In the genomic region with DNA sequence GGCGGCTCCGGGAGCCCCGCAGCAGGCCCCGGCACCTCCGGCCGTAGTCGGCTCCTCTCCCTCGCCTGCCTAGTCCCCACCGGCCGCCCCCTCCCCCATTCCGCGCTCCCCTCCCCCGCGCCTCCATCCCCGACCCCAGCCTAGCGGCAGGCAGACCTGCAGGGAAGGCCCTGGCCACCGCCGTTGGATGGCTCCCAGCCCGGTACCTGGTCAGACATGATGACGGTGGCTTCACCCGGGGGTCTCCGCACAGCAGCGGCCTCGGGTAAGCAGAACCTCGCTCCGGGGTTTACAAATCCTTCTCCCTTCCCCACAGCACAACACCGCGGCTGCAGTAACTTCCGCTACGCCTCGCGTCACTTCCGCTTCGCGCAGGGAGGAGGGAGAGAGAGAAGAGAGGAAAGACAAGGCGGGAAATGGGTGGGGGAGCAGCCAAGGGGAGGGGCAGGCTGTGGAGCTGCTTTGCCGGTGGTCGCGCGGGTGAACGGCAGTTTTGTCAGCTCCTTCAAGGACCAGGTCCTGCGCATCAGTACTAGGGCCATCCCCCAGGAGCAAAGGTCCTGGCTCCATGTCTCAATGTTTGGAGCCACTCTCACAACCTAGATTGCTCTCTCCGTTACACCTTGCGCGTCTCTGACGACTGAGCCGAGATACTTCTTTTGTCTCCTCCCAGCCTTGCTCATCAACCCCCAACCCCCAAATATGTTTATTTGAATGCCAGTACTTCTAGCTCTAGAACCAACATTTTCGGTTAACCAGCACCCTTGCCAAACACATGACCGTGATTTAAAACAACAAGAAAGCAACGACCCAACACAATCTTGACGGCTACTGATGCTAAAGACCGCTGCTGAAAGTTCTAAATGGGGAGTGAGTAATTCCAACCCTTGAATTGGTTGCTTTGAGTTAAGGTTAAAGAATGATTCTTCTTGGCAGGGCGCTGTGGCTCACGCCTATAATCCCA, we compare ENCODE assay signal across 8 cellular contexts. TPM values are rescaled to one million over a fixed set of nuclear protein-coding genes. Genes with fewer than 3 reads are reported as not detected.
DNase-seq lines count a peak whose midpoint lies in the region; ATAC-seq, FAIRE-seq and TF ChIP-seq lines count a peak whose summit lies in the region.

TSS of gene SUMO1 (minus strand) at position 364 of the 964 bp plus-strand sequence. CDS start at position 218, 146 bp downstream.

- H3K27ac ChIP-seq in ascending aorta: peak within 1 kb of the TSS; percentile 88
- peak within 1 kb of the TSS; percentile 95 for H3K27ac ChIP-seq in right cardiac atrium (ENCODE audit: low read length)

- H3K9me3 Mint-ChIP-seq in T-helper 2 cell treated with Interferon-gamma antibody and Interleukin-4, amounts not matched to agents 5 μg/mL and 100 μg/mL, for 36 hours: no peaks in the 10 kb centered on the region

- peak in 1 of 3 experiments; percentile 15 for TF ChIP-seq CTCF in ascending aorta (IDR thresholded peaks at IDR 0.05)

- peaks cover 19% of the 10 kb centered on the region for H3K4me1 Mint-ChIP-seq in T-helper 2 cell treated with Interferon-gamma antibody and Interleukin-4, amounts not matched to agents 5 μg/mL and 100 μg/mL, for 36 hours (ENCODE audit: low read depth)

- DNase-seq in NCI-H1930 (lab: John Stamatoyannopoulos, UW): peak; percentile 87 to 89
- peak; percentile 89 for DNase-seq in T-helper 2 cell treated with Interferon-gamma antibody and Interleukin-4, amounts not matched to agents 5 μg/mL and 100 μg/mL, for 36 hours (ENCODE audit: low spot score)
- DNase-seq in ascending aorta (ENCODE audit: low spot score in 2 of 2): peak; percentile 82 to 95
- DNase-seq in right cardiac atrium: peak; percentile 89 to 96 (median 95)
- DNase-seq in pulmonary artery endothelial cell (ENCODE audit: low read depth, low spot score): peak; percentile 58
- DNase-seq in urothelium cell line (ENCODE audit: low spot score): peak; percentile 91

- FAIRE-seq in urothelium cell line (lab: Jason Lieb, UNC): peak; percentile 94

- no peaks in the 10 kb centered on the region for H3K36me3 Mint-ChIP-seq in T-helper 2 cell treated with Interferon-gamma antibody and Interleukin-4, amounts not matched to agents 5 μg/mL and 100 μg/mL, for 36 hours (ENCODE audit: low read depth)

- peak within 1 kb of the TSS; percentile 96 for H3K4me3 Mint-ChIP-seq in T-helper 2 cell treated with Interferon-gamma antibody and Interleukin-4, amounts not matched to agents 5 μg/mL and 100 μg/mL, for 36 hours

- H3K4me3 ChIP-seq in ascending aorta (peak within 1 kb of the TSS; percentile 89 to 93), right cardiac atrium (ENCODE audit: low read length) (peak within 1 kb of the TSS; percentile 98)

- no peaks in the 10 kb centered on the region for H3K36me3 ChIP-seq in ascending aorta

- no peaks in the 10 kb centered on the region for H3K27me3 Mint-ChIP-seq in T-helper 2 cell treated with Interferon-gamma antibody and Interleukin-4, amounts not matched to agents 5 μg/mL and 100 μg/mL, for 36 hours (ENCODE audit: low read depth)

- peak; percentile 76 for TF ChIP-seq POLR2A in GM18505 (IDR thresholded peaks at IDR 0.05; ENCODE audit: borderline replicate concordance, extremely low read depth, insufficient read depth, insufficient read length)

- ATAC-seq in GM18505 (IDR thresholded peaks at IDR 0.05; ENCODE audit: unreplicated experiment) (peak; percentile 92), HG02970 (IDR thresholded peaks at IDR 0.05; ENCODE audit: low FRiP score, unreplicated experiment) (peak; percentile 83), right cardiac atrium (peak; percentile 97)

- peak within 1 kb of the TSS; percentile 91 for H3K27ac Mint-ChIP-seq in T-helper 2 cell treated with Interferon-gamma antibody and Interleukin-4, amounts not matched to agents 5 μg/mL and 100 μg/mL, for 36 hours

- no peaks in the 10 kb centered on the region for H3K27me3 ChIP-seq in ascending aorta
- no peaks in the 10 kb centered on the region for H3K27me3 ChIP-seq in right cardiac atrium (ENCODE audit: control insufficient read depth, insufficient read depth)

- H3K9me3 ChIP-seq in ascending aorta: no peaks in the 10 kb centered on the region
- no peaks in the 10 kb centered on the region for H3K9me3 ChIP-seq in right cardiac atrium (ENCODE audit: control insufficient read depth, low read length)

- H3K4me1 ChIP-seq in ascending aorta (peaks cover 0 to 13% of the 10 kb centered on the region in 2 donors), right cardiac atrium (ENCODE audit: control insufficient read depth, insufficient read depth, low read length) (peaks cover 6% of the 10 kb centered on the region)

- 3% methylated on average over 54 of the region's 54 CpGs for WGBS in right cardiac atrium

- intact Hi-C loops in ascending aorta (cut with DNase I): loop anchor here (1.0 kb wide), 1 partner anchor 27 kb away; the partner anchor contains the start of gene NOP58
- intact Hi-C loops in right cardiac atrium (cut with DNase I): no loop called here

RNA-seq across cellular contexts. Expression of gene SUMO1, which starts in this region (rescaled TPM):
- total RNA-seq in ascending aorta: 208 TPM
- 10 to 100 TPM; 60.4 to 71.6 (median 65.0) TPM for total RNA-seq in right cardiac atrium
- 101 TPM for polyA plus RNA-seq in right cardiac atrium
- total RNA-seq in pulmonary artery endothelial cell: 112 and 125 TPM in 2 replicates

Comparison
In these comparisons a context has a peak if more than half of its experiments do, and no peak if none do; other contexts are left out.
1. Peak in every context shown above with its lines: DNase-seq, ATAC-seq, H3K4me3 ChIP-seq and H3K27ac ChIP-seq.